1 cellular context compared by ENCODE assay signal in genomic region chr1:67482733-67483482, GRCh38.
TF ChIP-seq lines count a peak whose summit lies in the region.

No MANE protein-coding gene starts in this region.

TF ChIP-seq in K562, 482 proteins besides CTCF, POLR2A, EP300 and RAD21 (continued from another document):
- TF ChIP-seq YY1 (IDR thresholded peaks at IDR 0.05; ENCODE audit: borderline replicate concordance in 1 of 3, control insufficient read depth in 1 of 3, extremely low read depth in 1 of 3, insufficient read depth in 3 of 3, insufficient read length in 1 of 3, insufficient replicate concordance in 2 of 3, low read depth in 1 of 3, low read length in 2 of 3) (peak in 1 of 3 experiments; percentile 63), NR4A1 (CRISPR knock-in tag; IDR thresholded peaks at IDR 0.05) (no peak), NR4A1 (tag; IDR thresholded peaks at IDR 0.05) (no peak), NR1H2 (CRISPR knock-in tag; IDR thresholded peaks at IDR 0.05) (no peak)
